17 cellular contexts compared by ENCODE assay signal in genomic region chr19:2811735-2812413, GRCh38. TPM values are rescaled to one million over a fixed set of nuclear protein-coding genes. Genes with fewer than 3 reads are reported as not detected.
"Had no signal": no experiment of that assay in that cellular context is flagged by ENCODE, and none has a peak within 500 bp of the region (broad histone marks: within the 10 kb centered on the region; RNA-seq: fewer than 3 reads in every experiment).

No MANE protein-coding gene starts in this region.

- H3K27me3 ChIP-seq: gastroesophageal sphincter, spleen had no signal

- ATAC-seq: activated T-helper 17 cell treated with anti-CD3 and anti-CD28 coated beads, Interleukin-2, amount 50 U/mL, for 72 hours; gastroesophageal sphincter; right cardiac atrium had no signal

- H3K4me3 ChIP-seq: coronary artery, gastroesophageal sphincter, spleen had no signal

- H3K9me3 ChIP-seq: gastroesophageal sphincter, spleen had no signal

- H3K27me3 Mint-ChIP-seq: activated CD4-positive, alpha-beta T cell treated with anti-CD3 and anti-CD28 coated beads, Interleukin-2, amount 10 ng/mL, durations not matched to agents 7 days and 5 days; activated T-helper 17 cell treated with anti-CD3 and anti-CD28 coated beads, Interleukin-2, amount 50 U/mL, for 72 hours had no signal

- H3K27ac ChIP-seq: coronary artery, gastroesophageal sphincter, spleen had no signal

- H3K9me3 Mint-ChIP-seq: activated CD4-positive, alpha-beta T cell treated with anti-CD3 and anti-CD28 coated beads, Interleukin-2, amount 10 ng/mL, durations not matched to agents 7 days and 5 days; activated naive CD4-positive, alpha-beta T cell treated with anti-CD3 and anti-CD28 coated beads for 36 hours; activated T-helper 17 cell treated with anti-CD3 and anti-CD28 coated beads, Interleukin-2, amount 50 U/mL, for 72 hours; neural crest cell had no signal

- H3K4me1 Mint-ChIP-seq: activated CD4-positive, alpha-beta T cell treated with anti-CD3 and anti-CD28 coated beads, Interleukin-2, amount 10 ng/mL, durations not matched to agents 7 days and 5 days; activated T-helper 17 cell treated with anti-CD3 and anti-CD28 coated beads, Interleukin-2, amount 50 U/mL, for 72 hours; neural crest cell had no signal

- DNase-seq: activated CD4-positive, alpha-beta T cell treated with anti-CD3 and anti-CD28 coated beads, Interleukin-2, amount 10 ng/mL, durations not matched to agents 7 days and 5 days; activated CD4-positive, CD25-positive, alpha-beta regulatory T cell; activated CD8-positive, alpha-beta memory T cell treated with anti-CD3 and anti-CD28 coated beads for 24 hours; activated naive CD4-positive, alpha-beta T cell treated with anti-CD3 and anti-CD28 coated beads for 36 hours; effector CD8-positive, alpha-beta T cell; kidney glomerular epithelial cell; mammary epithelial cell; spleen; stimulated activated naive CD4-positive, alpha-beta T cell treated with Interleukin-2 at 50 U/mL for 16 hours; T-helper 2 cell had no signal

- H3K4me1 ChIP-seq: gastroesophageal sphincter, spleen had no signal

- H3K4me3 Mint-ChIP-seq: activated CD4-positive, alpha-beta T cell treated with anti-CD3 and anti-CD28 coated beads, Interleukin-2, amount 10 ng/mL, durations not matched to agents 7 days and 5 days; activated naive CD4-positive, alpha-beta T cell treated with anti-CD3 and anti-CD28 coated beads for 36 hours; activated T-helper 17 cell treated with anti-CD3 and anti-CD28 coated beads, Interleukin-2, amount 50 U/mL, for 72 hours; neural crest cell had no signal

- H3K27ac Mint-ChIP-seq: activated CD4-positive, alpha-beta T cell treated with anti-CD3 and anti-CD28 coated beads, Interleukin-2, amount 10 ng/mL, durations not matched to agents 7 days and 5 days; activated naive CD4-positive, alpha-beta T cell treated with anti-CD3 and anti-CD28 coated beads for 36 hours; activated T-helper 17 cell treated with anti-CD3 and anti-CD28 coated beads, Interleukin-2, amount 50 U/mL, for 72 hours had no signal

RNA-seq across cellular contexts. Expression of gene ZNF556, which starts 55.3 kb away (rescaled TPM):
- total RNA-seq: activated CD4-positive, alpha-beta T cell treated with anti-CD3 and anti-CD28 coated beads, Interleukin-2, amount 10 ng/mL, durations not matched to agents 7 days and 5 days; activated naive CD4-positive, alpha-beta T cell treated with anti-CD3 and anti-CD28 coated beads for 36 hours; astrocyte; ureter had no signal
- polyA plus RNA-seq: mammary epithelial cell, right cardiac atrium had no signal
